1 cellular context compared by ENCODE assay signal in genomic region chr20:11792229-11792953, GRCh38.
TF ChIP-seq lines count a peak whose summit lies in the region.

No MANE protein-coding gene starts in this region.

TF ChIP-seq in HepG2, 621 proteins besides CTCF, POLR2A, EP300 and RAD21 (continued from another document and continues in another):
- TF ChIP-seq CHD2 (IDR thresholded peaks at IDR 0.05; ENCODE audit: low read depth, low read length) (no peak), DNMT1 (CRISPR knock-in tag; IDR thresholded peaks at IDR 0.05) (no peak), ZBTB7B (CRISPR knock-in tag; IDR thresholded peaks at IDR 0.05) (0 out of 2 replicates have a peak, but pooled peaks have one; percentile 21), HDAC2 (CRISPR knock-in tag; IDR thresholded peaks at IDR 0.05) (peak; percentile 49; the same call in 1 of the 2 replicates), ONECUT2 (CRISPR knock-in tag; IDR thresholded peaks at IDR 0.05) (peak; percentile 82), ZBTB14 (CRISPR knock-in tag; IDR thresholded peaks at IDR 0.05) (no peak), FOSL2 (CRISPR knock-in tag; IDR thresholded peaks at IDR 0.05) (peak; percentile 22; the same call in 1 of the 2 replicates), SOX6 (IDR thresholded peaks at IDR 0.05) (no peak), SOX6 (CRISPR knock-in tag; IDR thresholded peaks at IDR 0.05) (peak; percentile 91), PRPF4 (IDR thresholded peaks at IDR 0.05; ENCODE audit: low read depth, low read length, poor library complexity, severe bottlenecking) (no peak), DR1 (CRISPR knock-in tag; IDR thresholded peaks at IDR 0.05) (no peak), ZUFSP (CRISPR knock-in tag; IDR thresholded peaks at IDR 0.05; ENCODE audit: borderline replicate concordance) (no peak), TCF7 (IDR thresholded peaks at IDR 0.05; ENCODE audit: low read depth) (peak; percentile 25; the same call in 1 of the 2 replicates), ZSCAN12 (CRISPR knock-in tag; IDR thresholded peaks at IDR 0.05) (no peak), ZSCAN25 (CRISPR knock-in tag; IDR thresholded peaks at IDR 0.05) (no peak), ZNF710 (CRISPR knock-in tag; IDR thresholded peaks at IDR 0.05; ENCODE audit: borderline replicate concordance) (no peak), STAG1 (CRISPR knock-in tag; IDR thresholded peaks at IDR 0.05) (no peak), FIP1L1 (IDR thresholded peaks at IDR 0.05; ENCODE audit: borderline replicate concordance, insufficient read depth, low read depth, low read length) (no peak), ZNF280D (CRISPR knock-in tag; IDR thresholded peaks at IDR 0.05) (no peak), RNF219 (CRISPR knock-in tag; IDR thresholded peaks at IDR 0.05) (no peak), GLI4 (CRISPR knock-in tag; IDR thresholded peaks at IDR 0.05; ENCODE audit: borderline replicate concordance) (no peak), FOXP1 (IDR thresholded peaks at IDR 0.05) (no peak), FOXP1 (CRISPR knock-in tag; IDR thresholded peaks at IDR 0.05) (peak; percentile 70), RARA (CRISPR knock-in tag; IDR thresholded peaks at IDR 0.05) (peak; percentile 12; the same call in 1 of the 2 replicates), WIZ (CRISPR knock-in tag; IDR thresholded peaks at IDR 0.05) (no peak), MIXL1 (CRISPR knock-in tag; IDR thresholded peaks at IDR 0.05) (peak; percentile 82; the same call in 1 of the 2 replicates), YY1 (IDR thresholded peaks at IDR 0.05; ENCODE audit: insufficient read depth, insufficient replicate concordance, low read depth, low read length) (no peak), ZNF879 (CRISPR knock-in tag; IDR thresholded peaks at IDR 0.05) (no peak), ZNF609 (CRISPR knock-in tag; IDR thresholded peaks at IDR 0.05; ENCODE audit: borderline replicate concordance) (no peak), THAP11 (CRISPR knock-in tag; IDR thresholded peaks at IDR 0.05) (no peak; the same call in 1 of the 2 replicates), AFF4 (CRISPR knock-in tag; IDR thresholded peaks at IDR 0.05) (no peak), ZFP36 (IDR thresholded peaks at IDR 0.05; ENCODE audit: borderline replicate concordance, low read depth, low read length, partially characterized antibody) (no peak), ZNF547 (CRISPR knock-in tag; IDR thresholded peaks at IDR 0.05) (no peak), MEIS2 (CRISPR knock-in tag; IDR thresholded peaks at IDR 0.05) (peak; percentile 50; the same call in 1 of the 2 replicates), MTERF4 (CRISPR knock-in tag; IDR thresholded peaks at IDR 0.05) (no peak), KAT8 (CRISPR knock-in tag; IDR thresholded peaks at IDR 0.05) (0 out of 2 replicates have a peak, but pooled peaks have one; percentile 48), ZNF362 (CRISPR knock-in tag; IDR thresholded peaks at IDR 0.05; ENCODE audit: borderline replicate concordance) (peak; percentile 65; the same call in 1 of the 2 replicates), ZNF431 (CRISPR knock-in tag; IDR thresholded peaks at IDR 0.05; ENCODE audit: borderline replicate concordance, low read depth) (no peak), GFI1 (CRISPR knock-in tag; IDR thresholded peaks at IDR 0.05; ENCODE audit: borderline replicate concordance) (no peak), ZFP90 (CRISPR knock-in tag; IDR thresholded peaks at IDR 0.05; ENCODE audit: borderline replicate concordance) (no peak), HNRNPUL1 (IDR thresholded peaks at IDR 0.05; ENCODE audit: low read depth, low read length) (0 out of 2 replicates have a peak, but pooled peaks have one; percentile 17)
